Comparison of ENCODE assay signal across 32 cellular contexts in the genomic region with DNA sequence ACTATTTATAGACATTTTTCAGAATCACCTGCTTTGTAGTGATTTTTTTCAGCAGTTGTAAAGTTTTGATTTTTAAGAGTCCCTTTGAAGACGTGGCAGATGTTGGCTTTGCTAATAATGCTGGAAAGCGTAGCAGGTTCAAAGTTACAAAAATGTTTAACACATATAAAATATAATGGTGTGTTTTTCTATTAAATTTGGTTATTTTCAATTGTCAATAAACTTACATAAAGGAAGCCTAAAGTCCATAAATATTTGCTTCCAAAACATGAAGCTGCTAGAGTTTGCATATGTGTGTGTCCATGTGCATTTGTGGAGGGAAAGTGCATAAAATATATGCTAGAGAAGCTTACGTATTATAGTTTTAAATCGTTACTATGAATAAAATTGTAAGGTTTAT. TPM values are rescaled to one million over a fixed set of nuclear protein-coding genes. Genes with fewer than 3 reads are reported as not detected.
DNase-seq lines count a peak whose midpoint lies in the region; ATAC-seq and TF ChIP-seq lines count a peak whose summit lies in the region.
"Had no signal": no experiment of that assay in that cellular context is flagged by ENCODE, and none has a peak within 500 bp of the region (broad histone marks: within the 10 kb centered on the region; RNA-seq: fewer than 3 reads in every experiment).

No MANE protein-coding gene starts in this region.

- no peaks in the 10 kb centered on the region for H3K4me1 Mint-ChIP-seq in CD8-positive, alpha-beta T cell (ENCODE audit: low read depth)
- H3K4me1 Mint-ChIP-seq in mesothelial cell of epicardium: peaks cover 24% of the 10 kb centered on the region
- H3K4me1 Mint-ChIP-seq: natural killer cell had no signal

- H3K27ac Mint-ChIP-seq in CD8-positive, alpha-beta T cell: no peak overlapping the region
- no peak overlapping the region for H3K27ac Mint-ChIP-seq in mesothelial cell of epicardium
- H3K27ac Mint-ChIP-seq: activated CD8-positive, alpha-beta T cell treated with anti-CD3 and anti-CD28 coated beads for 36 hours; activated naive CD4-positive, alpha-beta T cell treated with anti-CD3 and anti-CD28 coated beads for 36 hours; activated T-helper 1 cell treated with anti-CD3 and anti-CD28 coated beads, Interleukin-12 subunit alpha, Interleukin-12 subunit beta, Interleukin-2, Interleukin-4 antibody, amounts not matched to agents 30 ng/mL and 10 ng/mL and 1 ng/mL, durations not matched to agents 14 hours and 24 hours and 36 hours; natural killer cell had no signal

- no peak for DNase-seq in right atrium auricular region (ENCODE audit: low spot score)
- DNase-seq in Right ventricle myocardium superior: no peak
- DNase-seq in esophagus squamous epithelium (lab: John Stamatoyannopoulos, UW): no peak
- no peak for DNase-seq in sigmoid colon
- no peak for DNase-seq in upper lobe of right lung
- DNase-seq in CD8-positive, alpha-beta T cell: no peak
- no peak for DNase-seq in mesothelial cell of epicardium (ENCODE audit: low spot score in 2 of 2, unreplicated experiment in 2 of 2)
- DNase-seq: activated CD8-positive, alpha-beta memory T cell treated with anti-CD3 and anti-CD28 coated beads, Interleukin-2, amount 50 U/mL, for 48 hours; activated CD8-positive, alpha-beta T cell treated with anti-CD3 and anti-CD28 coated beads for 36 hours; activated naive CD4-positive, alpha-beta T cell treated with anti-CD3 and anti-CD28 coated beads for 36 hours; adrenal gland; body of pancreas; cerebellar nuclear complex; islet precursor cell; KG1; mucosa of descending colon; natural killer cell; NCI-H2081 treated with DMSO at 0.1 percent for 48 hours; NCI-H345; NCI-H69; occipital lobe; SJCRH30; stimulated activated naive CD4-positive, alpha-beta T cell; T-helper 9 cell had no signal

- no peak overlapping the region for H3K4me3 Mint-ChIP-seq in CD8-positive, alpha-beta T cell
- no peak overlapping the region for H3K4me3 Mint-ChIP-seq in mesothelial cell of epicardium
- H3K4me3 Mint-ChIP-seq: activated CD8-positive, alpha-beta T cell treated with anti-CD3 and anti-CD28 coated beads for 36 hours; activated naive CD4-positive, alpha-beta T cell treated with anti-CD3 and anti-CD28 coated beads for 36 hours; activated T-helper 1 cell treated with anti-CD3 and anti-CD28 coated beads, Interleukin-12 subunit alpha, Interleukin-12 subunit beta, Interleukin-2, Interleukin-4 antibody, amounts not matched to agents 30 ng/mL and 10 ng/mL and 1 ng/mL, durations not matched to agents 14 hours and 24 hours and 36 hours; natural killer cell had no signal

- TF ChIP-seq CTCF in right atrium auricular region (IDR thresholded peaks at IDR 0.05) (no peak), esophagus squamous epithelium (IDR thresholded peaks at IDR 0.05) (no peak), sigmoid colon (IDR thresholded peaks at IDR 0.05) (no peak), upper lobe of right lung (IDR thresholded peaks at IDR 0.05) (no peak), mesothelial cell of epicardium (IDR thresholded peaks at IDR 0.05; ENCODE audit: unreplicated experiment) (no peak)
- TF ChIP-seq CTCF in CD8-positive, alpha-beta T cell (IDR thresholded peaks at IDR 0.05): no peak

- intact Hi-C loops in Right ventricle myocardium superior (cut with DNase I) (no loop called here), esophagus squamous epithelium (cut with DNase I) (no loop called here), sigmoid colon (cut with DNase I) (loop anchor here (10.0 kb wide), 1 partner anchor 128 kb away; no protein-coding TSS in a partner anchor), upper lobe of right lung (cut with DNase I) (no loop called here)
- intact Hi-C loops in CD8-positive, alpha-beta T cell (cut with DNase I, micrococcal nuclease): no loop called here

- H3K27me3 ChIP-seq in right atrium auricular region (peaks cover 0 to 5% of the 10 kb centered on the region in 2 donors), esophagus squamous epithelium (peaks cover 0 to 38% (median 2%) of the 10 kb centered on the region in 4 donors), sigmoid colon (peaks cover 15 to 61% (median 38%) of the 10 kb centered on the region in 3 donors), upper lobe of right lung (peaks cover 23% of the 10 kb centered on the region)
- peaks cover 5% of the 10 kb centered on the region for H3K27me3 ChIP-seq in CD8-positive, alpha-beta T cell (ENCODE audit: insufficient read depth, low read length)
- H3K27me3 ChIP-seq: SJCRH30 had no signal

- H3K4me1 ChIP-seq in right atrium auricular region (peaks cover 0 to 3% of the 10 kb centered on the region in 2 donors), esophagus squamous epithelium (peaks cover 0 to 9% (median 2%) of the 10 kb centered on the region in 3 donors), sigmoid colon (peaks cover 0 to 25% (median 25%) of the 10 kb centered on the region in 4 donors), upper lobe of right lung (no peaks in the 10 kb centered on the region)
- H3K4me1 ChIP-seq in CD8-positive, alpha-beta T cell (ENCODE audit: insufficient read depth, low read length): no peaks in the 10 kb centered on the region
- H3K4me1 ChIP-seq: HAP-1, SJCRH30 had no signal

- no peak for TF ChIP-seq EP300 in sigmoid colon (IDR thresholded peaks at IDR 0.05)

- no peaks in the 10 kb centered on the region for H3K9me3 Mint-ChIP-seq in CD8-positive, alpha-beta T cell
- no peaks in the 10 kb centered on the region for H3K9me3 Mint-ChIP-seq in mesothelial cell of epicardium
- H3K9me3 Mint-ChIP-seq: activated naive CD4-positive, alpha-beta T cell treated with anti-CD3 and anti-CD28 coated beads for 36 hours; activated T-helper 1 cell treated with anti-CD3 and anti-CD28 coated beads, Interleukin-12 subunit alpha, Interleukin-12 subunit beta, Interleukin-2, Interleukin-4 antibody, amounts not matched to agents 30 ng/mL and 10 ng/mL and 1 ng/mL, durations not matched to agents 14 hours and 24 hours and 36 hours had no signal

- 56 to 64% methylated on average over 4 of the region's 4 CpGs for WGBS in esophagus squamous epithelium, 2 donors
- WGBS in sigmoid colon, 2 donors: 73 to 80% methylated on average over 4 of the region's 4 CpGs

- H3K4me3 ChIP-seq in right atrium auricular region (peak overlapping the region; percentile 60 to 70), esophagus squamous epithelium (peak overlapping the region in 3 of 4 donors; percentile 9 to 70 (median 10)), sigmoid colon (peak overlapping the region in 3 of 4 donors; percentile 51 to 53 (median 52)), upper lobe of right lung (peak overlapping the region; percentile 54)
- no peak overlapping the region for H3K4me3 ChIP-seq in CD8-positive, alpha-beta T cell (ENCODE audit: low read depth, low read length)
- H3K4me3 ChIP-seq: adrenal gland, body of pancreas, HAP-1, mucosa of descending colon, SJCRH30, smooth muscle cell had no signal

- peaks cover 25% of the 10 kb centered on the region for H3K27me3 Mint-ChIP-seq in CD8-positive, alpha-beta T cell (ENCODE audit: low read depth)
- H3K27me3 Mint-ChIP-seq in mesothelial cell of epicardium (ENCODE audit: low read depth): peaks cover 84% of the 10 kb centered on the region

- H3K9me3 ChIP-seq in right atrium auricular region (no peaks in the 10 kb centered on the region), esophagus squamous epithelium (no peaks in the 10 kb centered on the region), sigmoid colon (no peaks in the 10 kb centered on the region), upper lobe of right lung (no peaks in the 10 kb centered on the region)
- no peaks in the 10 kb centered on the region for H3K9me3 ChIP-seq in CD8-positive, alpha-beta T cell (ENCODE audit: low read length)
- H3K9me3 ChIP-seq: adrenal gland, body of pancreas, HAP-1, mucosa of descending colon, SJCRH30 had no signal

- CTCF ChIA-PET in CD8-positive, alpha-beta T cell (lab: Charles Lee): no interaction called here

- no peak for TF ChIP-seq POLR2A in esophagus squamous epithelium (IDR thresholded peaks at IDR 0.05)
- no peak for TF ChIP-seq POLR2A in sigmoid colon (IDR thresholded peaks at IDR 0.05)

- POLR2A ChIA-PET in CD8-positive, alpha-beta T cell (lab: Charles Lee): no interaction called here

- ATAC-seq in Right ventricle myocardium superior (ENCODE audit: poor library complexity): no peak
- no peak for ATAC-seq in upper lobe of right lung
- no peak for ATAC-seq in HG03460 (IDR thresholded peaks at IDR 0.05; ENCODE audit: unreplicated experiment)
- no peak for ATAC-seq in CD8-positive, alpha-beta T cell
- ATAC-seq: activated CD8-positive, alpha-beta T cell treated with anti-CD3 and anti-CD28 coated beads for 36 hours; body of pancreas; mucosa of descending colon; natural killer cell had no signal

- H3K36me3 ChIP-seq in right atrium auricular region (no peaks in the 10 kb centered on the region), esophagus squamous epithelium (no peaks in the 10 kb centered on the region), sigmoid colon (no peaks in the 10 kb centered on the region), upper lobe of right lung (no peaks in the 10 kb centered on the region)
- no peaks in the 10 kb centered on the region for H3K36me3 ChIP-seq in CD8-positive, alpha-beta T cell (ENCODE audit: insufficient read depth, low read length)
- H3K36me3 ChIP-seq: adrenal gland, HAP-1, SJCRH30 had no signal

- H3K36me3 Mint-ChIP-seq in CD8-positive, alpha-beta T cell: no peaks in the 10 kb centered on the region
- no peaks in the 10 kb centered on the region for H3K36me3 Mint-ChIP-seq in mesothelial cell of epicardium
- H3K36me3 Mint-ChIP-seq: natural killer cell had no signal

- peak overlapping the region; percentile 87 to 91 for H3K27ac ChIP-seq in right atrium auricular region
- peak overlapping the region in 2 of 4 donors; percentile 46 to 84 for H3K27ac ChIP-seq in esophagus squamous epithelium
- peak overlapping the region in 2 of 4 donors; percentile 76 to 86 for H3K27ac ChIP-seq in sigmoid colon
- no peak overlapping the region for H3K27ac ChIP-seq in upper lobe of right lung
- no peak overlapping the region for H3K27ac ChIP-seq in CD8-positive, alpha-beta T cell (ENCODE audit: low read depth, low read length)
- H3K27ac ChIP-seq: adrenal gland, body of pancreas, SJCRH30 had no signal

RNA-seq across cellular contexts. Expression of a gene that starts 3.7 kb away (rescaled TPM):
- total RNA-seq in right atrium auricular region (10 to 100 TPM in 1 of 2 donors, 1 to 10 TPM in 1; 4.5 to 11.1 TPM), Right ventricle myocardium superior (7.4 TPM), esophagus squamous epithelium (1 to 10 TPM in 3 of 4 donors, under 1 TPM in 1; 0.19 to 3.2 (median 2.0) TPM), sigmoid colon (1 to 10 TPM; 1.6 to 9.7 (median 6.7) TPM), upper lobe of right lung (21.9 TPM), mesothelial cell of epicardium (0.09 TPM in 1 of 3 replicates, not detected in the others)
- 1 to 10 TPM in 1 of 3 donors, under 1 TPM in 2; 0.23 to 1.1 (median 0.60) TPM for polyA plus RNA-seq in sigmoid colon
- total RNA-seq in CD8-positive, alpha-beta T cell: not detected
- total RNA-seq: activated CD8-positive, alpha-beta T cell treated with anti-CD3 and anti-CD28 coated beads for 36 hours; activated naive CD4-positive, alpha-beta T cell treated with anti-CD3 and anti-CD28 coated beads for 36 hours; activated T-helper 1 cell treated with anti-CD3 and anti-CD28 coated beads, Interleukin-12 subunit alpha, Interleukin-12 subunit beta, Interleukin-2, Interleukin-4 antibody, amounts not matched to agents 30 ng/mL and 10 ng/mL and 1 ng/mL, durations not matched to agents 14 hours and 24 hours and 36 hours; G401; MCF 10A; natural killer cell; SJCRH30; smooth muscle cell had no signal
- polyA plus RNA-seq: AG04450, BJ had no signal

Comparison
In these comparisons a context has a peak if more than half of its experiments do, and no peak if none do; other contexts are left out.
1. H3K27ac ChIP-seq: peak in right atrium auricular region (2 of 2); none in upper lobe of right lung (single experiment) and CD8-positive, alpha-beta T cell (single experiment).